Comparison of ENCODE assay signal across 8 cellular contexts in genomic region chr17:19338031-19338990, GRCh38. TPM values are rescaled to one million over a fixed set of nuclear protein-coding genes. Genes with fewer than 3 reads are reported as not detected.
DNase-seq lines count a peak whose midpoint lies in the region; ATAC-seq and TF ChIP-seq lines count a peak whose summit lies in the region.

No MANE protein-coding gene starts in this region.

- H3K4me3 ChIP-seq in AG04449 (ENCODE audit: low read depth, low read length) = no peak overlapping the region
- no peak overlapping the region for H3K4me3 ChIP-seq in effector memory CD4-positive, alpha-beta T cell (ENCODE audit: insufficient read depth, low read depth, low read length, poor library complexity, severe bottlenecking)

- no peaks in the 10 kb centered on the region for H3K9me3 Mint-ChIP-seq in activated CD4-positive, alpha-beta memory T cell treated with anti-CD3 and anti-CD28 coated beads for 36 hours
- H3K9me3 Mint-ChIP-seq in natural killer cell = no peaks in the 10 kb centered on the region

- no peaks in the 10 kb centered on the region for H3K36me3 Mint-ChIP-seq in activated CD4-positive, alpha-beta memory T cell treated with anti-CD3 and anti-CD28 coated beads for 36 hours
- no peaks in the 10 kb centered on the region for H3K36me3 Mint-ChIP-seq in natural killer cell

- CTCF ChIA-PET in AG04449 (lab: Yijun Ruan, JAX) = interaction anchor here (0.7 to 2.2 kb wide), 6 partner anchors 9 to 109 kb away, joined by 3 to 15 read pairs (median 3); partner anchors contain the start of gene B9D1
- CTCF ChIA-PET in activated CD4-positive, alpha-beta memory T cell treated with anti-CD3 and anti-CD28 coated beads for 36 hours (lab: Charles Lee) = interaction anchor here (0.6 to 3.0 kb wide), 14 partner anchors 9 to 143 kb away, joined by 3 to 12 read pairs (median 4); partner anchors contain the start of gene B9D1

- DNase-seq in AG04449 (ENCODE audit: low read depth, low spot score) (no peak), NCI-H1105 (lab: John Stamatoyannopoulos, UW) (peak; percentile 26), natural killer cell (peak; percentile 48), NCI-H2107 treated with DMSO at 0.1 percent for 48 hours (lab: John Stamatoyannopoulos, UW; ENCODE audit: unreplicated experiment) (no peak)
- peak; percentile 77 for DNase-seq in activated CD4-positive, alpha-beta memory T cell treated with anti-CD3 and anti-CD28 coated beads for 36 hours
- DNase-seq in effector memory CD4-positive, alpha-beta T cell = peak; percentile 20 to 47 (median 37)

- no peaks in the 10 kb centered on the region for H3K36me3 ChIP-seq in effector memory CD4-positive, alpha-beta T cell (ENCODE audit: control insufficient read depth, insufficient read depth, low read length)

- ATAC-seq in GM18868 (IDR thresholded peaks at IDR 0.05; ENCODE audit: unreplicated experiment) = peak; percentile 63
- peak; percentile 80 to 97 (median 88) for ATAC-seq in natural killer cell

- no peak overlapping the region for H3K27ac ChIP-seq in effector memory CD4-positive, alpha-beta T cell (ENCODE audit: insufficient read depth, low read length, poor library complexity, severe bottlenecking)
- peak overlapping the region; percentile 76 for H3K27ac ChIP-seq in temporal lobe (ENCODE audit: low read depth, low read length)

- intact Hi-C loops in activated CD4-positive, alpha-beta memory T cell treated with anti-CD3 and anti-CD28 coated beads for 36 hours (cut with micrococcal nuclease) = no loop called here
- intact Hi-C loops in natural killer cell (cut with micrococcal nuclease) = no loop called here

- H3K27me3 ChIP-seq in effector memory CD4-positive, alpha-beta T cell (replicated peaks; ENCODE audit: control insufficient read depth, insufficient read depth, low read length, poor library complexity, severe bottlenecking) = no peaks in the 10 kb centered on the region

- no peaks in the 10 kb centered on the region for H3K9me3 ChIP-seq in effector memory CD4-positive, alpha-beta T cell (ENCODE audit: control insufficient read depth, low read length)

- no peaks in the 10 kb centered on the region for H3K4me1 ChIP-seq in effector memory CD4-positive, alpha-beta T cell (ENCODE audit: control insufficient read depth, insufficient read depth, low read length, poor library complexity, severe bottlenecking)

- TF ChIP-seq CTCF in AG04449 (IDR thresholded peaks at IDR 0.05; ENCODE audit: insufficient read depth, low read length, missing control alignments) (peak; percentile 50), natural killer cell (IDR thresholded peaks at IDR 0.05) (peak; percentile 52)

- H3K4me3 Mint-ChIP-seq in activated CD4-positive, alpha-beta memory T cell treated with anti-CD3 and anti-CD28 coated beads for 36 hours = no peak overlapping the region
- H3K4me3 Mint-ChIP-seq in natural killer cell = no peak overlapping the region

- POLR2A ChIA-PET in AG04449 (lab: Yijun Ruan, JAX) = interaction anchor here (0.6 kb wide), 1 partner anchor 24 kb away, joined by 3 read pairs; the partner anchor contains the start of gene B9D1
- POLR2A ChIA-PET in activated CD4-positive, alpha-beta memory T cell treated with anti-CD3 and anti-CD28 coated beads for 36 hours (lab: Charles Lee) = interaction anchor here (0.6 to 1.1 kb wide), 3 partner anchors 24 to 119 kb away, joined by 3 to 8 read pairs (median 3); partner anchors contain the start of gene B9D1

- H3K27me3 Mint-ChIP-seq in activated CD4-positive, alpha-beta memory T cell treated with anti-CD3 and anti-CD28 coated beads for 36 hours = peaks cover 11% of the 10 kb centered on the region
- peaks cover 13% of the 10 kb centered on the region in 2 donors for H3K27me3 Mint-ChIP-seq in natural killer cell (ENCODE audit: low read depth in 2 of 2)

- no peaks in the 10 kb centered on the region for H3K4me1 Mint-ChIP-seq in activated CD4-positive, alpha-beta memory T cell treated with anti-CD3 and anti-CD28 coated beads for 36 hours (ENCODE audit: low read depth)
- no peaks in the 10 kb centered on the region for H3K4me1 Mint-ChIP-seq in natural killer cell

- H3K27ac Mint-ChIP-seq in activated CD4-positive, alpha-beta memory T cell treated with anti-CD3 and anti-CD28 coated beads for 36 hours = no peak overlapping the region
- H3K27ac Mint-ChIP-seq in natural killer cell = no peak overlapping the region

RNA-seq across cellular contexts. Expression of gene B9D1, which starts 24.2 kb away (rescaled TPM):
- total RNA-seq in activated CD4-positive, alpha-beta memory T cell treated with anti-CD3 and anti-CD28 coated beads for 36 hours = 1 to 10 TPM; 7.2 to 7.6 TPM
- total RNA-seq in natural killer cell = 1 to 10 TPM; 3.1 to 7.5 (median 3.7) TPM
- 7.9 TPM for total RNA-seq in temporal lobe

RNA-seq across cellular contexts. Expression of gene MAPK7, which starts 40.0 kb away (rescaled TPM):
- total RNA-seq in activated CD4-positive, alpha-beta memory T cell treated with anti-CD3 and anti-CD28 coated beads for 36 hours = 10 to 100 TPM; 15.4 to 17.2 TPM
- total RNA-seq in natural killer cell = 10 to 100 TPM; 39.2 to 63.5 (median 54.1) TPM
- 18.2 TPM for total RNA-seq in temporal lobe

RNA-seq across cellular contexts. Expression of gene MFAP4, which starts 48.7 kb away (rescaled TPM):
- not detected for total RNA-seq in activated CD4-positive, alpha-beta memory T cell treated with anti-CD3 and anti-CD28 coated beads for 36 hours
- not detected for total RNA-seq in natural killer cell
- 2.0 TPM for total RNA-seq in temporal lobe

Comparison
In these comparisons a context has a peak if more than half of its experiments do, and no peak if none do; other contexts are left out.
1. DNase-seq: peak in NCI-H1105 (single experiment), activated CD4-positive, alpha-beta memory T cell treated with anti-CD3 and anti-CD28 coated beads for 36 hours (single experiment), effector memory CD4-positive, alpha-beta T cell (3 of 3) and natural killer cell (single experiment); none in AG04449 (single experiment) and NCI-H2107 treated with DMSO at 0.1 percent for 48 hours (single experiment).